26 cellular contexts compared by ENCODE assay signal in genomic region chr5:59772206-59772605, GRCh38.
"Had no signal": no experiment of that assay in that cellular context is flagged by ENCODE, and none has a peak within 500 bp of the region (broad histone marks: within the 10 kb centered on the region; RNA-seq: fewer than 3 reads in every experiment).

No MANE protein-coding gene starts in this region.

- H3K27me3 ChIP-seq: ovary, right atrium auricular region, right lobe of liver, tibial nerve, upper lobe of left lung, vagina had no signal

- H3K36me3 Mint-ChIP-seq: naive thymus-derived CD4-positive, alpha-beta T cell; natural killer cell treated with Interleukin-12 subunit alpha and Interleukin-12 subunit beta and Interleukin-15 and Interleukin-18, amount 100 ng/mL, for 72 hours; stimulated activated memory B cell treated with anti-CD40 and anti-IgM and Interleukin-4, amounts not matched to agents 10 μg/mL and 1 μg/mL and 100 μg/mL, for 72 hours had no signal

- H3K4me3 ChIP-seq: left lung, lower lobe of right lung, mucosa of descending colon, ovary, right atrium auricular region, right lobe of liver, smooth muscle cell, tibial nerve, upper lobe of left lung, vagina had no signal

- H3K9me3 ChIP-seq: left lung, lower lobe of right lung, mucosa of descending colon, ovary, right atrium auricular region, right lobe of liver, tibial nerve, upper lobe of left lung, vagina had no signal

- H3K27ac ChIP-seq: left lung, lower lobe of right lung, ovary, right atrium auricular region, right lobe of liver, tibial nerve, upper lobe of left lung, vagina had no signal

- DNase-seq: hippocampal formation; kidney; left colon; left lung; lower lobe of right lung; mesendoderm; midbrain; mucosa of descending colon; naive thymus-derived CD4-positive, alpha-beta T cell; ovary; right lobe of liver; stimulated activated CD4-positive, alpha-beta T cell treated with anti-CD3 and anti-CD28 coated beads, Interleukin-1b, Interleukin-23, amount 100 ng/mL, for 48 hours; stimulated activated CD4-positive, alpha-beta T cell treated with anti-CD3 and anti-CD28 coated beads, Interleukin-2, amount 100 ng/mL, for 48 hours; stimulated activated CD4-positive, alpha-beta T cell treated with anti-CD3 and anti-CD28 coated beads, Interleukin-4, amount 100 ng/mL, for 4 hours; stimulated activated CD8-positive, alpha-beta memory T cell treated with anti-CD3 and anti-CD28 coated beads, Interleukin-4, amount 100 ng/mL, for 48 hours; stimulated activated naive CD4-positive, alpha-beta T cell treated with Interleukin-2 at 50 U/mL for 16 hours; stimulated activated naive CD8-positive, alpha-beta T cell treated with anti-CD3 and anti-CD28 coated beads, Interleukin-15, amount 100 ng/mL, for 72 hours; substantia nigra; upper lobe of left lung had no signal

- ATAC-seq: left colon; left lung; lower lobe of right lung; mucosa of descending colon; naive thymus-derived CD4-positive, alpha-beta T cell; natural killer cell treated with Interleukin-12 subunit alpha and Interleukin-12 subunit beta and Interleukin-15 and Interleukin-18, amount 100 ng/mL, for 72 hours; right lobe of liver; stimulated activated memory B cell treated with anti-CD40 and anti-IgM and Interleukin-4, amounts not matched to agents 10 μg/mL and 1 μg/mL and 100 μg/mL, for 72 hours; stimulated activated naive CD8-positive, alpha-beta T cell treated with anti-CD3 and anti-CD28 coated beads, Interleukin-15, amount 100 ng/mL, for 72 hours had no signal

- H3K4me2 ChIP-seq: smooth muscle cell had no signal

- H3K36me3 ChIP-seq: left lung, lower lobe of right lung, ovary, right atrium auricular region, right lobe of liver, tibial nerve, upper lobe of left lung, vagina had no signal

- H3K4me1 ChIP-seq: right atrium auricular region, right lobe of liver had no signal

- H3K9me3 Mint-ChIP-seq: naive thymus-derived CD4-positive, alpha-beta T cell; natural killer cell treated with Interleukin-12 subunit alpha and Interleukin-12 subunit beta and Interleukin-15 and Interleukin-18, amount 100 ng/mL, for 72 hours; stimulated activated memory B cell treated with anti-CD40 and anti-IgM and Interleukin-4, amounts not matched to agents 10 μg/mL and 1 μg/mL and 100 μg/mL, for 72 hours; stimulated activated naive CD8-positive, alpha-beta T cell treated with anti-CD3 and anti-CD28 coated beads, Interleukin-15, amount 100 ng/mL, for 72 hours had no signal

- H3K27ac Mint-ChIP-seq: naive thymus-derived CD4-positive, alpha-beta T cell; natural killer cell treated with Interleukin-12 subunit alpha and Interleukin-12 subunit beta and Interleukin-15 and Interleukin-18, amount 100 ng/mL, for 72 hours; progenitor cell of endocrine pancreas; stimulated activated memory B cell treated with anti-CD40 and anti-IgM and Interleukin-4, amounts not matched to agents 10 μg/mL and 1 μg/mL and 100 μg/mL, for 72 hours; stimulated activated naive CD8-positive, alpha-beta T cell treated with anti-CD3 and anti-CD28 coated beads, Interleukin-15, amount 100 ng/mL, for 72 hours had no signal

- H3K4me3 Mint-ChIP-seq: naive thymus-derived CD4-positive, alpha-beta T cell; natural killer cell treated with Interleukin-12 subunit alpha and Interleukin-12 subunit beta and Interleukin-15 and Interleukin-18, amount 100 ng/mL, for 72 hours; stimulated activated memory B cell treated with anti-CD40 and anti-IgM and Interleukin-4, amounts not matched to agents 10 μg/mL and 1 μg/mL and 100 μg/mL, for 72 hours; stimulated activated naive CD8-positive, alpha-beta T cell treated with anti-CD3 and anti-CD28 coated beads, Interleukin-15, amount 100 ng/mL, for 72 hours had no signal
